Comparison of ENCODE assay signal across 17 cellular contexts in genomic region chr7:18532813-18533212, GRCh38.
"Had no signal": no experiment of that assay in that cellular context is flagged by ENCODE, and none has a peak within 500 bp of the region (broad histone marks: within the 10 kb centered on the region; RNA-seq: fewer than 3 reads in every experiment).

No MANE protein-coding gene starts in this region.

- H3K9me3 ChIP-seq: gastroesophageal sphincter, pancreas had no signal

- H3K27ac ChIP-seq: epithelial cell of prostate, gastroesophageal sphincter, pancreas, VCaP had no signal

- H3K36me3 ChIP-seq: gastroesophageal sphincter, pancreas had no signal

- H3K4me3 Mint-ChIP-seq: activated naive CD8-positive, alpha-beta T cell; brain; dendritic cell treated with granulocyte-macrophage colony-stimulating factor and Interleukin-4, amounts not matched to agents 40 ng/mL and 50 ng/mL, for 4 days; effector memory CD8-positive, alpha-beta T cell; neural crest cell had no signal

- ATAC-seq: effector memory CD8-positive, alpha-beta T cell; gastroesophageal sphincter; pancreas had no signal

- H3K27me3 Mint-ChIP-seq: activated naive CD8-positive, alpha-beta T cell; brain; dendritic cell treated with granulocyte-macrophage colony-stimulating factor and Interleukin-4, amounts not matched to agents 40 ng/mL and 50 ng/mL, for 4 days; effector memory CD8-positive, alpha-beta T cell had no signal

- H3K9me3 Mint-ChIP-seq: dendritic cell treated with granulocyte-macrophage colony-stimulating factor and Interleukin-4, amounts not matched to agents 40 ng/mL and 50 ng/mL, for 4 days; effector memory CD8-positive, alpha-beta T cell; neural crest cell had no signal

- H3K4me3 ChIP-seq: gastroesophageal sphincter, pancreas had no signal

- DNase-seq: activated CD4-positive, alpha-beta T cell treated with anti-CD3 and anti-CD28 coated beads for 4 hours; activated CD8-positive, alpha-beta memory T cell treated with anti-CD3 and anti-CD28 coated beads for 24 hours; activated gamma-delta T cell; amygdala; effector memory CD8-positive, alpha-beta T cell; kidney; pancreas; retina; stimulated activated CD4-positive, alpha-beta T cell treated with anti-CD3 and anti-CD28 coated beads, Interleukin-15, amount 100 ng/mL, for 24 hours; stimulated activated CD4-positive, alpha-beta T cell treated with anti-CD3 and anti-CD28 coated beads, Interleukin-4, amount 100 ng/mL, for 24 hours had no signal

- H3K27me3 ChIP-seq: gastroesophageal sphincter had no signal

- H3K27ac Mint-ChIP-seq: activated naive CD8-positive, alpha-beta T cell; dendritic cell treated with granulocyte-macrophage colony-stimulating factor and Interleukin-4, amounts not matched to agents 40 ng/mL and 50 ng/mL, for 4 days; effector memory CD8-positive, alpha-beta T cell had no signal

- H3K4me1 ChIP-seq: gastroesophageal sphincter, pancreas had no signal
